Comparison of ENCODE assay signal across 20 cellular contexts in the genomic region with DNA sequence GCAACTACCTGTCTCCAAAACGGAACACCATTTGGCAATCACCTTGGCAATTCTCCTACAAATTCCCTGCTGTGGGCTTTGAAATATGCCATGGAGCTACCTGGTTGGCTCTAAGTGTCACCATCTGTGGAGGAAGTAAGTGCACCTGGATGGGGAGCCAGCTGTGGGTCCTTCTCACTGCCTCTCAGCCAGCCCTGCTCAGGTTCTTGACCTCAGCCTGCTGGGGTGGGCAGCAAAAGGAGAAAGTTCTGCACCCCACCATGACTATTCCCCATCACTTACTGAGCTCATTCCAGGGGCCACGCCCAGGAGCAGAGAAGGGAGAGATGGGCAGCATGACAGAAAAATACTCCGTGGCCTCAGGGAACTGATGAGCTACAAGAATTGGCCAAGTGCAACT.
"Had no signal": no experiment of that assay in that cellular context is flagged by ENCODE, and none has a peak within 500 bp of the region (broad histone marks: within the 10 kb centered on the region; RNA-seq: fewer than 3 reads in every experiment).

No MANE protein-coding gene starts in this region.

- H3K4me3 ChIP-seq: colonic mucosa, heart left ventricle, psoas muscle, right lobe of liver, skin epidermis, stomach, thoracic aorta, transverse colon had no signal

- H3K9me3 ChIP-seq: colonic mucosa, heart left ventricle, psoas muscle, right lobe of liver, stomach, thoracic aorta, transverse colon had no signal

- H3K4me1 ChIP-seq: colonic mucosa, right lobe of liver, transverse colon had no signal

- H3K27ac Mint-ChIP-seq: naive thymus-derived CD4-positive, alpha-beta T cell; nephron progenitor cell had no signal

- H3K4me3 Mint-ChIP-seq: naive thymus-derived CD4-positive, alpha-beta T cell; nephron progenitor cell had no signal

- DNase-seq: colonic mucosa; effector CD4-positive, alpha-beta T cell; foreskin melanocyte; heart left ventricle; hippocampal formation; kidney glomerular epithelial cell; mammary epithelial cell; naive thymus-derived CD4-positive, alpha-beta T cell; nephron progenitor cell; psoas muscle; retina; right lobe of liver; stimulated activated CD4-positive, alpha-beta T cell treated with anti-CD3 and anti-CD28 coated beads, Interleukin-2, amount 100 ng/mL, for 24 hours; stimulated activated CD4-positive, alpha-beta T cell treated with anti-CD3 and anti-CD28 coated beads, Interleukin-4, amount 100 ng/mL, for 4 hours; stimulated activated naive CD4-positive, alpha-beta T cell; stomach; substantia nigra; transverse colon had no signal

- H3K36me3 Mint-ChIP-seq: naive thymus-derived CD4-positive, alpha-beta T cell had no signal

- H3K36me3 ChIP-seq: colonic mucosa had no signal

- H3K27me3 ChIP-seq: colonic mucosa, heart left ventricle, right lobe of liver, stomach, transverse colon had no signal

- H3K4me1 Mint-ChIP-seq: naive thymus-derived CD4-positive, alpha-beta T cell had no signal

- H3K27ac ChIP-seq: colonic mucosa, heart left ventricle, psoas muscle, right lobe of liver, skin epidermis, stomach, thoracic aorta, transverse colon had no signal

- ATAC-seq: heart left ventricle; naive thymus-derived CD4-positive, alpha-beta T cell; psoas muscle had no signal
